Comparison of ENCODE assay signal across 8 cellular contexts in genomic region chr20:36467076-36467999, GRCh38.
DNase-seq lines count a peak whose midpoint lies in the region; ATAC-seq and TF ChIP-seq lines count a peak whose summit lies in the region.

No MANE protein-coding gene starts in this region.

- H3K9me3 Mint-ChIP-seq in chondrocyte (ENCODE audit: low read depth) = no peaks in the 10 kb centered on the region

- no peak for TF ChIP-seq CTCF in chondrocyte (IDR thresholded peaks at IDR 0.05)

- no peaks in the 10 kb centered on the region for H3K9me3 ChIP-seq in mesenchymal stem cell (ENCODE audit: control insufficient read depth, low read length)
- H3K9me3 ChIP-seq in thymus (ENCODE audit: control insufficient read depth) = no peaks in the 10 kb centered on the region

- peak overlapping the region; percentile 80 for H3K9ac ChIP-seq in mesenchymal stem cell (ENCODE audit: low read length)

- H3K4me3 Mint-ChIP-seq in chondrocyte (ENCODE audit: unreplicated experiment) = peak overlapping the region; percentile 46

- no peak overlapping the region for H2BK5ac ChIP-seq in mesenchymal stem cell (ENCODE audit: low read depth, low read length, poor library complexity, severe bottlenecking)

- H3K4me1 Mint-ChIP-seq in chondrocyte (ENCODE audit: low read depth) = peaks cover 88% of the 10 kb centered on the region

- H4K91ac ChIP-seq in mesenchymal stem cell (ENCODE audit: low read length) = no peak overlapping the region

- peak overlapping the region; percentile 90 for H3K27ac Mint-ChIP-seq in chondrocyte (ENCODE audit: unreplicated experiment)

- H3K27me3 Mint-ChIP-seq in chondrocyte (ENCODE audit: low read depth) = no peaks in the 10 kb centered on the region

- H2AK5ac ChIP-seq in mesenchymal stem cell (ENCODE audit: low read length, severe bottlenecking) = no peak overlapping the region

- no peak overlapping the region for H4K8ac ChIP-seq in mesenchymal stem cell (ENCODE audit: low read length)

- H3K14ac ChIP-seq in mesenchymal stem cell (ENCODE audit: low read length in 2 of 2) = no peak overlapping the region

- no peak overlapping the region for H3K23ac ChIP-seq in mesenchymal stem cell (ENCODE audit: low read length in 2 of 2)

- H2BK15ac ChIP-seq in mesenchymal stem cell (ENCODE audit: low read depth, poor library complexity, severe bottlenecking) = no peak overlapping the region

- peak overlapping the region in 1 of 2 experiments; percentile 68 for H3K4me3 ChIP-seq in mesenchymal stem cell (ENCODE audit: insufficient read depth in 1 of 2, low read depth in 1 of 2, low read length in 2 of 2)
- H3K4me3 ChIP-seq in thymus (ENCODE audit: low read length) = no peak overlapping the region

- DNase-seq in COR-L47 (lab: John Stamatoyannopoulos, UW) (peak; percentile 86), NCI-H1092 treated with DMSO at 0.1 percent for 48 hours (lab: John Stamatoyannopoulos, UW) (peak; percentile 82), T-helper 22 cell (ENCODE audit: low read depth) (peak; percentile 12), chondrocyte (ENCODE audit: low spot score) (no peak), mesenchymal stem cell (peak; percentile 17), T1000 (lab: John Stamatoyannopoulos, UW) (no peak)

- H2BK120ac ChIP-seq in mesenchymal stem cell (ENCODE audit: low read depth, low read length) = no peak overlapping the region

- peak overlapping the region in 1 of 2 experiments; percentile 47 for H3K4ac ChIP-seq in mesenchymal stem cell (ENCODE audit: low read depth in 1 of 2, low read length in 2 of 2)

- H2AFZ ChIP-seq in mesenchymal stem cell (ENCODE audit: low read depth, low read length) = no peak overlapping the region

- ATAC-seq in HG02571 (IDR thresholded peaks at IDR 0.05; ENCODE audit: unreplicated experiment) = no peak

- H3K27ac ChIP-seq in mesenchymal stem cell (ENCODE audit: low read length, poor library complexity, severe bottlenecking) (peak overlapping the region; percentile 18), thymus (ENCODE audit: low read depth) (peak overlapping the region; percentile 55)

- no peak overlapping the region for H3K4me2 ChIP-seq in mesenchymal stem cell (ENCODE audit: low read length, poor library complexity, severe bottlenecking)

- no peak overlapping the region for H2BK12ac ChIP-seq in mesenchymal stem cell (ENCODE audit: low read length in 2 of 2)

- no peaks in the 10 kb centered on the region for H3K79me1 ChIP-seq in mesenchymal stem cell (replicated peaks; ENCODE audit: low read length, poor library complexity, severe bottlenecking)

- 80% methylated on average over 7 of the region's 8 CpGs for WGBS in mesenchymal stem cell
- 42% methylated on average over 8 of the region's 8 CpGs for WGBS in thymus

- H3K18ac ChIP-seq in mesenchymal stem cell (ENCODE audit: low read depth in 1 of 2, low read length in 2 of 2) = no peak overlapping the region

- H3K36me3 ChIP-seq in mesenchymal stem cell (ENCODE audit: control insufficient read depth in 1 of 2, insufficient read depth in 2 of 2, low read depth in 1 of 2, low read length in 2 of 2) (peaks cover 10 to 14% of the 10 kb centered on the region in 2 experiments), thymus (ENCODE audit: control insufficient read depth, insufficient read depth) (no peaks in the 10 kb centered on the region)

- H3K4me1 ChIP-seq in mesenchymal stem cell (ENCODE audit: control insufficient read depth, insufficient read depth, low read depth, low read length) (peaks cover 54% of the 10 kb centered on the region), thymus (ENCODE audit: control insufficient read depth, insufficient read depth, low read length) (peaks cover 18% of the 10 kb centered on the region)

- no peaks in the 10 kb centered on the region for H3K27me3 ChIP-seq in mesenchymal stem cell (ENCODE audit: control insufficient read depth in 1 of 2, insufficient read depth in 1 of 2, low read length in 2 of 2)
- H3K27me3 ChIP-seq in thymus (ENCODE audit: control insufficient read depth, insufficient read depth) = no peaks in the 10 kb centered on the region

- H3K36me3 Mint-ChIP-seq in chondrocyte (ENCODE audit: low read depth) = peaks cover 2% of the 10 kb centered on the region

Comparison
In these comparisons a context has a peak if more than half of its experiments do, and no peak if none do; other contexts are left out.
1. DNase-seq: peak in COR-L47 (single experiment), NCI-H1092 treated with DMSO at 0.1 percent for 48 hours (single experiment), T-helper 22 cell (single experiment) and mesenchymal stem cell (single experiment); none in chondrocyte (single experiment) and T1000 (single experiment).